In genomic region chr7:47944536-47945260, GRCh38 we compare ENCODE assay signal across 1 cellular context.
TF ChIP-seq lines count a peak whose summit lies in the region.

No MANE protein-coding gene starts in this region.

TF ChIP-seq in GM12878, 131 proteins besides CTCF, POLR2A, EP300 and RAD21:
- TF ChIP-seq YY1 (IDR thresholded peaks at IDR 0.05; ENCODE audit: low read depth, low read length) (no peak), IKZF2 (IDR thresholded peaks at IDR 0.05) (no peak), REST (IDR thresholded peaks at IDR 0.05; ENCODE audit: low read depth, low read length) (no peak), CBFB (IDR thresholded peaks at IDR 0.05; ENCODE audit: low read depth) (no peak), TAF1 (IDR thresholded peaks at IDR 0.05; ENCODE audit: borderline replicate concordance, low read depth, low read length) (no peak), NR2C1 (IDR thresholded peaks at IDR 0.05) (no peak)
- TF ChIP-seq, protein P1, sequence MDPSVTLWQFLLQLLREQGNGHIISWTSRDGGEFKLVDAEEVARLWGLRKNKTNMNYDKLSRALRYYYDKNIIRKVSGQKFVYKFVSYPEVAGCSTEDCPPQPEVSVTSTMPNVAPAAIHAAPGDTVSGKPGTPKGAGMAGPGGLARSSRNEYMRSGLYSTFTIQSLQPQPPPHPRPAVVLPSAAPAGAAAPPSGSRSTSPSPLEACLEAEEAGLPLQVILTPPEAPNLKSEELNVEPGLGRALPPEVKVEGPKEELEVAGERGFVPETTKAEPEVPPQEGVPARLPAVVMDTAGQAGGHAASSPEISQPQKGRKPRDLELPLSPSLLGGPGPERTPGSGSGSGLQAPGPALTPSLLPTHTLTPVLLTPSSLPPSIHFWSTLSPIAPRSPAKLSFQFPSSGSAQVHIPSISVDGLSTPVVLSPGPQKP (IDR thresholded peaks at IDR 0.05; ENCODE audit: low read depth, low read length), result no peak
